Comparison of ENCODE assay signal across 1 cellular context in genomic region chr1:160642281-160642644, GRCh38.
TF ChIP-seq lines count a peak whose summit lies in the region.

No MANE protein-coding gene starts in this region.

TF ChIP-seq in GM12878, 131 proteins besides CTCF, POLR2A, EP300 and RAD21 (continued from another document):
- no peak for TF ChIP-seq CBX3 (IDR thresholded peaks at IDR 0.05; ENCODE audit: borderline replicate concordance, low read depth)
- no peak for TF ChIP-seq ZNF622 (IDR thresholded peaks at IDR 0.05)
- TF ChIP-seq BCL11A (IDR thresholded peaks at IDR 0.05; ENCODE audit: low read depth, low read length) = no peak
- no peak; the same call in 1 of the 2 replicates for TF ChIP-seq ZBTB11 (CRISPR knock-in tag; IDR thresholded peaks at IDR 0.05)
- TF ChIP-seq NR2C2 (IDR thresholded peaks at IDR 0.05; ENCODE audit: borderline replicate concordance, control insufficient read depth, insufficient read length, low read depth) = no peak
- TF ChIP-seq IKZF2 (IDR thresholded peaks at IDR 0.05) = 0 out of 4 replicates have a peak, but pooled peaks of 1 of the 2 experiments have one; percentile 24
- no peak for TF ChIP-seq CHD2 (IDR thresholded peaks at IDR 0.05; ENCODE audit: borderline replicate concordance, low read depth, low read length)
- TF ChIP-seq ZBTB33 (IDR thresholded peaks at IDR 0.05) = no peak
- no peak for TF ChIP-seq JUND (IDR thresholded peaks at IDR 0.05; ENCODE audit: low read depth, low read length)
- no peak for TF ChIP-seq ZNF217 (IDR thresholded peaks at IDR 0.05)
- TF ChIP-seq CREB1 (IDR thresholded peaks at IDR 0.05; ENCODE audit: low read depth) = no peak
- no peak for TF ChIP-seq PAX5 (IDR thresholded peaks at IDR 0.05; ENCODE audit: borderline replicate concordance, low read depth, low read length)
- no peak for TF ChIP-seq E2F4 (IDR thresholded peaks at IDR 0.05; ENCODE audit: low read depth, low read length)
- no peak for TF ChIP-seq KDM1A (IDR thresholded peaks at IDR 0.05; ENCODE audit: borderline replicate concordance)
- TF ChIP-seq STAT3 (IDR thresholded peaks at IDR 0.05; ENCODE audit: low read depth, low read length) = no peak
